ENCODE assay signal across 15 cellular contexts in the genomic region with DNA sequence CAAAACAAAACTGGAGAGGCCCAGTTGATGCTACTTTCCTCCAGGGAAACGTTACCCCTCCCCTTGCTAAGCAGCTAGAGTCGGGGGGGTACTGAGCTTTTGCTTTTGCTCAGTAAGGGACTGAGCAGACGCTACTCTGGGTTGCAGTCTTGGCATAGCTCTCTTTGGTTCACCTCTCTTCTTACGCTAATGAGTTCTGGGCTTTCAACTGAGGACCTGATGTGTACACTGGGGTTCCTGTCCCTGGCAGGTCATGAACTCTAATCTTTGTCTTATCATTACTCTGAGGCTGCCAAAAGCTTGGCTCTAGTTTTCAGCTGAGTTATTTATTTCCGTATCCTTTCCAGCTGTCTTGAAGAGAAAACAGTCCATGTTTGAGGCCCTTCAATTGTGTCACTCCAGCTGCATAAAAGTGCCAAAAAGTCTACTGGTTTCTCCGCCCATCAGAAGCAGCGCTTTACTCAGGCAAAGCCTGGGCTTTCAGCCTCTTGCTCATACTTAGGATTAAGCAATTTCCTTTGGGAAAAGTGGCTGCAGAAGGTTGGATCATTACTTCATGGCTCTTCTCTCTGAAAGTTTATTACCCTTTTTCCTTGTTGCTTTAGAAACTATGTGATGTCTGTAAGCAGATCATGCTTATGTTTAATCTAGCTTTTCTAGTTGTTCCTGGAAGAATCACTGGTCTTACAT.
DNase-seq lines count a peak whose midpoint lies in the region; ATAC-seq and TF ChIP-seq lines count a peak whose summit lies in the region.
"Had no signal": no experiment of that assay in that cellular context is flagged by ENCODE, and none has a peak within 500 bp of the region (broad histone marks: within the 10 kb centered on the region; RNA-seq: fewer than 3 reads in every experiment).

No MANE protein-coding gene starts in this region.

- no peak for TF ChIP-seq POLR2A in body of pancreas (IDR thresholded peaks at IDR 0.05)

- no peak for TF ChIP-seq CTCF in body of pancreas (IDR thresholded peaks at IDR 0.05)
- TF ChIP-seq CTCF in right atrium auricular region (IDR thresholded peaks at IDR 0.05): no peak

- H3K27me3 ChIP-seq in H7 (ENCODE audit: control insufficient read depth, insufficient read depth, low read length) (no peaks in the 10 kb centered on the region), body of pancreas (no peaks in the 10 kb centered on the region), right atrium auricular region (no peaks in the 10 kb centered on the region), skeletal muscle tissue (ENCODE audit: control insufficient read depth in 3 of 3, insufficient read depth in 3 of 3, low read length in 3 of 3) (no peaks in the 10 kb centered on the region)
- H3K27me3 ChIP-seq: SJCRH30 had no signal

- H3K9me3 ChIP-seq in body of pancreas (no peaks in the 10 kb centered on the region), right atrium auricular region (no peaks in the 10 kb centered on the region), skeletal muscle tissue (ENCODE audit: control insufficient read depth in 3 of 3, low read length in 3 of 3) (no peaks in the 10 kb centered on the region)
- H3K9me3 ChIP-seq: SJCRH30 had no signal

- DNase-seq in H7: peak; percentile 59
- peak in 1 of 4 donors; percentile 36 for DNase-seq in body of pancreas
- peak; percentile 77 for DNase-seq in right atrium auricular region (ENCODE audit: low spot score)
- no peak for DNase-seq in mesenteric fat pad (ENCODE audit: low spot score)
- DNase-seq: activated CD4-positive, alpha-beta T cell treated with anti-CD3 and anti-CD28 coated beads for 1 hour; CD4-positive, CD25-positive, alpha-beta regulatory T cell; Kasumi-1; natural killer cell; NCI-H510A; SJCRH30; stimulated activated CD4-positive, alpha-beta T cell treated with anti-CD3 and anti-CD28 coated beads, Interleukin-1b, Interleukin-23, amount 100 ng/mL, for 48 hours had no signal

- ATAC-seq in body of pancreas: peak; percentile 68
- ATAC-seq in HG03025 (IDR thresholded peaks at IDR 0.05; ENCODE audit: low FRiP score, unreplicated experiment): no peak
- no peak for ATAC-seq in HG02588 (IDR thresholded peaks at IDR 0.05; ENCODE audit: unreplicated experiment)
- no peak for ATAC-seq in HG03521 (IDR thresholded peaks at IDR 0.05; ENCODE audit: unreplicated experiment)
- ATAC-seq: natural killer cell had no signal

- H3K36me3 ChIP-seq in H7 (replicated peaks; ENCODE audit: control insufficient read depth, insufficient read depth, low read length) (no peaks in the 10 kb centered on the region), body of pancreas (replicated peaks in 1 of 2; ENCODE audit: insufficient read depth in 1 of 2, low read depth in 2 of 2) (no peaks in the 10 kb centered on the region), right atrium auricular region (no peaks in the 10 kb centered on the region), skeletal muscle tissue (ENCODE audit: control insufficient read depth in 3 of 3, insufficient read depth in 3 of 3, low read length in 3 of 3) (no peaks in the 10 kb centered on the region)
- H3K36me3 ChIP-seq: SJCRH30 had no signal

- peak overlapping the region in 1 of 3 donors; percentile 27 for H3K9ac ChIP-seq in skeletal muscle tissue (ENCODE audit: low read depth in 1 of 3, low read length in 3 of 3)

- H3K4me3 ChIP-seq in H7 (ENCODE audit: insufficient read depth, low read depth, low read length) (no peak overlapping the region), body of pancreas (no peak overlapping the region), right atrium auricular region (no peak overlapping the region), skeletal muscle tissue (ENCODE audit: low read length in 3 of 3) (no peak overlapping the region)
- H3K4me3 ChIP-seq: SJCRH30 had no signal

- peak overlapping the region in 2 of 4 donors; percentile 14 to 40 for H3K27ac ChIP-seq in body of pancreas
- peak overlapping the region; percentile 34 to 66 for H3K27ac ChIP-seq in right atrium auricular region
- H3K27ac ChIP-seq in skeletal muscle tissue (ENCODE audit: low read depth, low read length): peak overlapping the region; percentile 52
- H3K27ac ChIP-seq: SJCRH30 had no signal

- 38 to 44% methylated on average over 7 of the region's 7 CpGs for WGBS in body of pancreas, 2 donors

- H3K4me1 ChIP-seq in body of pancreas: peaks cover 17% of the 10 kb centered on the region
- peaks cover 0 to 13% of the 10 kb centered on the region in 2 donors for H3K4me1 ChIP-seq in right atrium auricular region
- H3K4me1 ChIP-seq in skeletal muscle tissue (ENCODE audit: control insufficient read depth in 3 of 3, insufficient read depth in 3 of 3, low read length in 3 of 3): no peaks in the 10 kb centered on the region
- H3K4me1 ChIP-seq: SJCRH30 had no signal

- intact Hi-C loops in body of pancreas (cut with DNase I): no loop called here
